9 cellular contexts compared by ENCODE assay signal in genomic region chr11:120331301-120331966, GRCh38. TPM values are rescaled to one million over a fixed set of nuclear protein-coding genes. Genes with fewer than 3 reads are reported as not detected.
DNase-seq lines count a peak whose midpoint lies in the region; ATAC-seq and TF ChIP-seq lines count a peak whose summit lies in the region.
"Had no signal": no experiment of that assay in that cellular context is flagged by ENCODE, and none has a peak within 500 bp of the region (broad histone marks: within the 10 kb centered on the region; RNA-seq: fewer than 3 reads in every experiment).

No MANE protein-coding gene starts in this region.

- no peak for ATAC-seq in GM19351 (IDR thresholded peaks at IDR 0.05; ENCODE audit: unreplicated experiment)

- H3K9me3 ChIP-seq in AG04450 (ENCODE audit: control insufficient read depth, insufficient read depth, low read length) (no peaks in the 10 kb centered on the region), mammary epithelial cell (replicated peaks; ENCODE audit: insufficient read depth, low read length) (no peaks in the 10 kb centered on the region)

- no peaks in the 10 kb centered on the region for H4K20me1 ChIP-seq in mammary epithelial cell (ENCODE audit: insufficient read depth, low read length)

- POLR2A ChIA-PET in AG04450 (lab: Yijun Ruan, JAX), result interaction anchor here (1.2 kb wide), 1 partner anchor 101 kb away, joined by 3 read pairs; no protein-coding TSS in a partner anchor

- WGBS in mammary epithelial cell (ENCODE audit: low coverage, missing lambda C conversion rate), result 59% methylated on average over 2 of the region's 2 CpGs

- BruUV-seq in mammary epithelial cell (replicated peaks; lab: Mats Ljungman, UMichigan), result no TSS peak

- intact Hi-C loops in mammary epithelial cell (cut with micrococcal nuclease), result loop anchor here (2.0 to 10.0 kb wide), 4 partner anchors 25 to 623 kb away; no protein-coding TSS in a partner anchor

- H3K27me3 ChIP-seq in AG04450 (ENCODE audit: control insufficient read depth, insufficient read depth, low read length), result no peaks in the 10 kb centered on the region
- H3K27me3 ChIP-seq in mammary epithelial cell (ENCODE audit: insufficient read depth, low read length), result no peaks in the 10 kb centered on the region

- DNase-seq in AG04450 (ENCODE audit: low read depth, low spot score), result peak; percentile 62
- peak; percentile 93 for DNase-seq in M059J (ENCODE audit: low read depth)
- peak; percentile 77 for DNase-seq in mammary epithelial cell
- peak; percentile 25 for DNase-seq in kidney glomerular epithelial cell (lab: John Stamatoyannopoulos, UW)
- no peak for DNase-seq in NCI-H345 (lab: John Stamatoyannopoulos, UW)
- DNase-seq in GM19238 (ENCODE audit: insufficient read length, low spot score), result no peak
- DNase-seq in NCI-H524 (lab: John Stamatoyannopoulos, UW), result no peak

- peak overlapping the region; percentile 57 for H3K4me2 ChIP-seq in mammary epithelial cell (ENCODE audit: insufficient read depth, low read depth, low read length)

- no peaks in the 10 kb centered on the region for H3K36me3 ChIP-seq in mammary epithelial cell (ENCODE audit: insufficient read depth, low read length)

- no peak overlapping the region for H2AFZ ChIP-seq in mammary epithelial cell (ENCODE audit: low read depth, low read length)

- no peak overlapping the region for H3K9ac ChIP-seq in mammary epithelial cell (ENCODE audit: insufficient read depth, low read length)

- TF ChIP-seq CTCF in AG04450 (IDR thresholded peaks at IDR 0.05; ENCODE audit: low read depth, low read length) (no peak), mammary epithelial cell (conservative IDR thresholded peaks at IDR 0.05 in 1 of 2, IDR thresholded peaks at IDR 0.05 in 1 of 2; ENCODE audit: extremely low read depth in 1 of 2, insufficient read depth in 1 of 2, low read depth in 1 of 2, low read length in 2 of 2) (no peak)

- no peak overlapping the region for H3K4me3 ChIP-seq in AG04450 (ENCODE audit: low read depth, low read length)
- H3K4me3 ChIP-seq in mammary epithelial cell (replicated peaks in 1 of 3; ENCODE audit: insufficient read depth in 1 of 3, low read depth in 2 of 3, low read length in 3 of 3), result no peak overlapping the region

- dilution Hi-C loops in mammary epithelial cell (cut with HindIII; ENCODE audit: low sequenced_read_pairs), result no loop called here

- H3K27ac ChIP-seq in AG04450 (ENCODE audit: low read depth, low read length) (peak overlapping the region; percentile 66), mammary epithelial cell (ENCODE audit: insufficient read depth, low read depth, low read length) (peak overlapping the region; percentile 42)

- in situ Hi-C loops in mammary epithelial cell (cut with MboI; ENCODE audit: low sequenced_read_pairs in 2 of 2), result loop anchor here in 1 of 2 donors (25.0 kb wide), 1 partner anchor 106 kb away; no protein-coding TSS in a partner anchor

- CTCF ChIA-PET in AG04450 (lab: Charles Lee) (interaction anchor here (1.0 kb wide), 1 partner anchor 28 kb away, joined by 3 read pairs; no protein-coding TSS in a partner anchor), mammary epithelial cell (lab: Charles Lee; ENCODE audit: low non-redundant PET) (interaction anchor here (0.7 kb wide), 1 partner anchor 25 kb away, joined by 5 read pairs; no protein-coding TSS in a partner anchor)

- peaks cover 40% of the 10 kb centered on the region for H3K4me1 ChIP-seq in mammary epithelial cell (ENCODE audit: insufficient read depth, low read length)

- H3K79me2 ChIP-seq in mammary epithelial cell (ENCODE audit: insufficient read depth, low read length), result no peaks in the 10 kb centered on the region

RNA-seq across cellular contexts. Expression of gene ARHGEF12, which starts 4.8 kb away (rescaled TPM):
- 62.7 and 64.8 TPM in 2 replicates for polyA plus RNA-seq in AG04450 (2011; rRNA removed)
- polyA minus RNA-seq in AG04450 (2011; rRNA and poly(A)+ RNA removed), result 135 and 182 TPM in 2 replicates
- 31.0 and 56.6 TPM in 2 replicates for total RNA-seq in M059J (2014; rRNA removed; shearing (Covaris generic))
- 10 to 100 TPM; 54.3 to 55.7 TPM for total RNA-seq in mammary epithelial cell
- polyA plus RNA-seq in mammary epithelial cell, result 11.7 TPM
- polyA minus RNA-seq in mammary epithelial cell, result 47.2 TPM

RNA-seq across cellular contexts. Expression of gene TLCD5, which starts 6.3 kb away (rescaled TPM):
- polyA plus RNA-seq in AG04450 (2011; rRNA removed) (13.6 and 14.9 TPM in 2 replicates), mammary epithelial cell (2.5 TPM)
- polyA minus RNA-seq in AG04450 (2011; rRNA and poly(A)+ RNA removed), result 9.4 and 11.6 TPM in 2 replicates
- 3.7 and 4.8 TPM in 2 replicates for total RNA-seq in M059J (2014; rRNA removed; shearing (Covaris generic))
- total RNA-seq in mammary epithelial cell, result 1 to 10 TPM; 3.0 to 3.2 TPM
- polyA minus RNA-seq in mammary epithelial cell, result 1.1 TPM
- total RNA-seq: mononuclear cell had no signal

Comparison
In these comparisons a context has a peak if more than half of its experiments do, and no peak if none do; other contexts are left out.
1. DNase-seq: peak in AG04450 (single experiment), M059J (single experiment), mammary epithelial cell (single experiment) and kidney glomerular epithelial cell (single experiment); none in NCI-H345 (single experiment), GM19238 (single experiment) and NCI-H524 (0 of 2).